ENCODE assay signal across 11 cellular contexts in the genomic region with DNA sequence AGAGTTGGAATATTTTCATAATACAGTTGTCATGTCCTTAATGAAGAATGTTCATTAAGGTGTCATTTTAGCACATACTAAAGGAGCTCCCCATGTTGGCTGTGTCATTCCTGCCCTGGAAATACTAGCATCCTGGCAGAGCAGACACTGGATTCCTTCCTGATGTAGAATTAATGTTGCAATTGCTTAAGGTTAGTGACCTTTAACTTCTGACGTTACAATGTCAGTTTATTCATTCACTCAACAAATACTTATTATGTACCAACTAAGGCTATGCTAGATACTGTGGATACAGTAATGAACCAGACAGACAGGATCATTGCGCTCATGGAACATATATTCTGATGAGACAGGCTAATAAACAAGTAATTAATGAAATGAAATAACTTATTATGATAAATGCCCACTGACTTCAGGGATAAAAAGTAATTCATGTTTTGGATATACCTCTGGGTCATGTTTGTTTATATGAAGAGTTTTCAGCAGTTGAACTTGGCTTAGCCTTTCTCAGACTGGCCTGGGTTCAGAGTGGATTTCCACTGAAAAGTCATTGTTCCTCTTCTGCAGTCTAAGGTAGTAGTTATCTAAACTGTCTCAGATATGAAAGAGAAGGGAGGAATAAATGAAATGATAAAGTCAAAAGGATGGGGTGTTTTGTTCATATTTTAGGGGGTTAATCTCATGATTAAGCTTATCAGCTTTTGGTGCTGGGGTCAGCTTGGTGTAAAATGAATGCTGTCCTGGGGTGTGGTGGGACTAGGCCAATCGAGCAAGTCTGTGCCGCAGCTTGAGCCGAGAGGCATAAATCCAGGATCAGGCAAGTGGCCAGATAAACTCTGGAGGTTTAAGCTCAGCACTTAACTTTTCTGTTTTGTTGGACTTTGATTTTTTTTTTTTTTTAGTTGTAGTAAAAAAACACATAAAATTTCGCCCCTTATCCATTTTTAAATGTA. TPM values are rescaled to one million over a fixed set of nuclear protein-coding genes. Genes with fewer than 3 reads are reported as not detected.
DNase-seq lines count a peak whose midpoint lies in the region; ATAC-seq and TF ChIP-seq lines count a peak whose summit lies in the region.
"Had no signal": no experiment of that assay in that cellular context is flagged by ENCODE, and none has a peak within 500 bp of the region (broad histone marks: within the 10 kb centered on the region; RNA-seq: fewer than 3 reads in every experiment).

No MANE protein-coding gene starts in this region.

- peaks cover 46% of the 10 kb centered on the region for H3K36me3 ChIP-seq in cardiac muscle cell
- peaks cover 0 to 12% (median 3%) of the 10 kb centered on the region in 4 donors for H3K36me3 ChIP-seq in transverse colon

- ATAC-seq in left ventricle myocardium superior, result no peak
- ATAC-seq in GM18520 (IDR thresholded peaks at IDR 0.05; ENCODE audit: unreplicated experiment), result no peak

- H3K27me3 ChIP-seq in cardiac muscle cell, result no peaks in the 10 kb centered on the region
- H3K27me3 ChIP-seq in transverse colon, result no peaks in the 10 kb centered on the region
- H3K27me3 ChIP-seq: SJCRH30 had no signal

- TF ChIP-seq CTCF in cardiac muscle cell (IDR thresholded peaks at IDR 0.05; ENCODE audit: low read depth, low read length) (no peak), epithelial cell of proximal tubule (conservative IDR thresholded peaks at IDR 0.05; ENCODE audit: low read depth, low read length) (no peak), transverse colon (IDR thresholded peaks at IDR 0.05) (no peak)

- H3K27ac ChIP-seq in cardiac muscle cell (peak overlapping the region; percentile 64), transverse colon (peak overlapping the region; percentile 32 to 69 (median 36))
- H3K27ac ChIP-seq: SJCRH30 had no signal

- in situ Hi-C loops in transverse colon (cut with MboI; ENCODE audit: low pct_ligation_motif_present in 1 of 4, low pct_unique_long_range_greater_than_20kb in 1 of 4, low sequenced_read_pairs in 3 of 4), result no loop called here

- DNase-seq in cardiac muscle cell (ENCODE audit: low read depth in 1 of 2, low spot score in 1 of 2), result no peak
- no peak for DNase-seq in left ventricle myocardium superior
- peak; percentile 35 for DNase-seq in epithelial cell of proximal tubule (ENCODE audit: low read depth)
- peak; percentile 16 for DNase-seq in mucosa of gallbladder (ENCODE audit: low spot score)
- no peak for DNase-seq in transverse colon
- DNase-seq in NCI-H146 (lab: John Stamatoyannopoulos, UW), result no peak
- DNase-seq in SKM-1 treated with dmso at 0.1 percent for 144 hours (lab: John Stamatoyannopoulos, UW; ENCODE audit: unreplicated experiment), result no peak
- DNase-seq: DMS79 treated with DMSO at 0.1 percent for 48 hours, NCI-H2081, SJCRH30 had no signal

- 20 to 31% methylated on average over 3 to 6 of the region's 6 CpGs for WGBS in transverse colon (ENCODE audit: low coverage in 1 of 2), 2 donors

- no peaks in the 10 kb centered on the region for H3K9me3 ChIP-seq in cardiac muscle cell (ENCODE audit: low read depth)
- no peaks in the 10 kb centered on the region for H3K9me3 ChIP-seq in transverse colon
- H3K9me3 ChIP-seq: SJCRH30 had no signal

- TF ChIP-seq POLR2A in transverse colon (IDR thresholded peaks at IDR 0.05), result no peak

- no peak for TF ChIP-seq EP300 in transverse colon (IDR thresholded peaks at IDR 0.05; ENCODE audit: low read depth)

- H3K4me1 ChIP-seq in cardiac muscle cell (ENCODE audit: low read depth) (peaks cover 3% of the 10 kb centered on the region), transverse colon (peaks cover 0 to 38% (median 11%) of the 10 kb centered on the region in 4 donors)

- H3K4me3 ChIP-seq in cardiac muscle cell (no peak overlapping the region), epithelial cell of proximal tubule (ENCODE audit: low read depth, low read length) (no peak overlapping the region), transverse colon (no peak overlapping the region)
- H3K4me3 ChIP-seq: SJCRH30 had no signal

- intact Hi-C loops in left ventricle myocardium superior (cut with micrococcal nuclease), result no loop called here
- intact Hi-C loops in transverse colon (cut with DNase I; ENCODE audit: low total_unique reads), result no loop called here

RNA-seq across cellular contexts. Expression of a gene that starts 43.3 kb away (rescaled TPM):
- 1.3 and 3.7 TPM in 2 replicates for total RNA-seq in cardiac muscle cell
- polyA plus RNA-seq in cardiac muscle cell, result 0.13 and 1.0 TPM in 2 replicates
- total RNA-seq in left ventricle myocardium superior, result 1.9 TPM
- 1.0 and 2.2 TPM in 2 replicates for total RNA-seq in epithelial cell of proximal tubule
- 3.5 TPM for total RNA-seq in mucosa of gallbladder
- 10 to 100 TPM in 1 of 4 donors, 1 to 10 TPM in 3; 3.1 to 33.7 (median 3.6) TPM for total RNA-seq in transverse colon

RNA-seq across cellular contexts. Expression of a gene that starts 48.8 kb away (rescaled TPM):
- total RNA-seq in cardiac muscle cell, result 124 and 130 TPM in 2 replicates
- 143 and 149 TPM in 2 replicates for polyA plus RNA-seq in cardiac muscle cell
- 78.6 TPM for total RNA-seq in left ventricle myocardium superior
- 42.2 and 50.5 TPM in 2 replicates for total RNA-seq in epithelial cell of proximal tubule
- 57.0 TPM for total RNA-seq in mucosa of gallbladder
- 100 to 1,000 TPM in 1 of 4 donors, 10 to 100 TPM in 3; 34.4 to 101 (median 76.4) TPM for total RNA-seq in transverse colon

Comparison
In these comparisons a context has a peak if more than half of its experiments do, and no peak if none do; other contexts are left out.
1. DNase-seq: peak in epithelial cell of proximal tubule (single experiment) and mucosa of gallbladder (single experiment); none in cardiac muscle cell (0 of 2), left ventricle myocardium superior (single experiment), transverse colon (single experiment), NCI-H146 (single experiment) and SKM-1 treated with dmso at 0.1 percent for 144 hours (single experiment).